In genomic region chr16:9481749-9482148, GRCh38 we compare ENCODE assay signal across 22 cellular contexts.
DNase-seq lines count a peak whose midpoint lies in the region; ATAC-seq and TF ChIP-seq lines count a peak whose summit lies in the region.
"Had no signal": no experiment of that assay in that cellular context is flagged by ENCODE, and none has a peak within 500 bp of the region (broad histone marks: within the 10 kb centered on the region; RNA-seq: fewer than 3 reads in every experiment).

No MANE protein-coding gene starts in this region.

- no peak overlapping the region for H3K18ac ChIP-seq in IMR-90 (ENCODE audit: low read depth, low read length)
- no peak overlapping the region for H3K18ac ChIP-seq in mesendoderm (ENCODE audit: low read length)

- CTCF ChIA-PET in IMR-90 (lab: Yijun Ruan, JAX), result no interaction called here

- dilution Hi-C loops in IMR-90 (cut with HindIII; ENCODE audit: low sequenced_read_pairs, unreplicated experiment), result no loop called here

- H3K4me3 Mint-ChIP-seq in HFFc6, result no peak overlapping the region
- H3K4me3 Mint-ChIP-seq in type B pancreatic cell, result no peak overlapping the region
- H3K4me3 Mint-ChIP-seq: CD14-positive monocyte; CD4-positive, alpha-beta T cell had no signal

- no peak overlapping the region for H3K4me2 ChIP-seq in IMR-90 (ENCODE audit: low read depth, low read length)
- no peak overlapping the region for H3K4me2 ChIP-seq in mesendoderm (ENCODE audit: low read length)
- H3K4me2 ChIP-seq: A549; BLaER1 treated with 17β-estradiol and CSF1 and Interleukin-3, amounts not matched to agents 10 nM and 100 nM had no signal

- H3K14ac ChIP-seq in IMR-90 (replicated peaks; ENCODE audit: low read depth, low read length), result no peak overlapping the region

- TF ChIP-seq POLR2A in IMR-90 (IDR thresholded peaks at IDR 0.05; ENCODE audit: low read depth, low read length), result no peak

- H2BK5ac ChIP-seq in IMR-90 (ENCODE audit: low read depth, low read length, poor library complexity, severe bottlenecking), result peak overlapping the region; percentile 39
- H2BK5ac ChIP-seq in mesendoderm (ENCODE audit: low read length), result no peak overlapping the region

- WGBS in IMR-90 (ENCODE audit: extremely low coverage in 2 of 2, insufficient read length in 1 of 2), 2 experiments, result 48% methylated on average over 4 of the region's 9 CpGs; no CpG with 5 or more reads in 1 of the 2 experiments
- WGBS in mesendoderm (ENCODE audit: extremely low coverage, insufficient coverage, low lambda C conversion rate), result no CpG with 5 or more reads among the region's 9 CpGs

- no peak for DNase-seq in IMR-90
- DNase-seq in WERI-Rb-1, result peak; percentile 61
- DNase-seq in mesendoderm, result no peak
- DNase-seq in HFFc6, result no peak
- DNase-seq in NOMO-1 (lab: John Stamatoyannopoulos, UW; ENCODE audit: unreplicated experiment in 2 of 2), result no peak
- no peak for DNase-seq in type B pancreatic cell (ENCODE audit: extremely low spot score, unreplicated experiment)
- DNase-seq: 8988T; ACHN; AML-193; BE2C; Calu3; CD4-positive, alpha-beta T cell; CD8-positive, alpha-beta memory T cell; COR-L47; DMS53; DMS79 treated with DMSO at 0.1 percent for 48 hours; GF-D8; GM23248 had no signal

- H2AK5ac ChIP-seq in IMR-90 (ENCODE audit: low read depth, low read length), result no peak overlapping the region
- H2AK5ac ChIP-seq in mesendoderm (ENCODE audit: low read length), result no peak overlapping the region

- H3K27ac ChIP-seq in IMR-90 (ENCODE audit: insufficient read depth, low read length) (no peak overlapping the region), WERI-Rb-1 (no peak overlapping the region), mesendoderm (ENCODE audit: low read depth, low read length) (no peak overlapping the region)
- H3K27ac ChIP-seq: A549; BLaER1 treated with 17β-estradiol and CSF1 and Interleukin-3, amounts not matched to agents 10 nM and 100 nM; GM23248 had no signal

- no peaks in the 10 kb centered on the region for H3K79me2 ChIP-seq in mesendoderm (ENCODE audit: control insufficient read depth, insufficient read depth, low read length)

- H3K4ac ChIP-seq in IMR-90 (ENCODE audit: low read depth, low read length) (no peak overlapping the region), mesendoderm (ENCODE audit: low read depth, low read length) (no peak overlapping the region)

- no peak overlapping the region for H3K27ac Mint-ChIP-seq in HFFc6
- H3K27ac Mint-ChIP-seq in type B pancreatic cell, result no peak overlapping the region
- H3K27ac Mint-ChIP-seq: CD14-positive monocyte; CD4-positive, alpha-beta T cell; CD8-positive, alpha-beta memory T cell had no signal

- no peak overlapping the region for H4K8ac ChIP-seq in IMR-90 (ENCODE audit: low read depth in 2 of 2, low read length in 2 of 2)
- H4K8ac ChIP-seq in mesendoderm (ENCODE audit: low read depth, low read length), result no peak overlapping the region

- no peaks in the 10 kb centered on the region for H3K36me3 Mint-ChIP-seq in HFFc6 (ENCODE audit: low read depth)
- no peaks in the 10 kb centered on the region for H3K36me3 Mint-ChIP-seq in type B pancreatic cell
- H3K36me3 Mint-ChIP-seq: CD14-positive monocyte; CD8-positive, alpha-beta memory T cell had no signal

- H2AK9ac ChIP-seq in IMR-90 (replicated peaks; ENCODE audit: low read depth, low read length, poor library complexity), result no peak overlapping the region

- intact Hi-C loops in IMR-90 (cut with micrococcal nuclease), result no loop called here

- H3K4me3 ChIP-seq in IMR-90 (ENCODE audit: insufficient read depth, low read depth, low read length) (no peak overlapping the region), WERI-Rb-1 (ENCODE audit: low read depth, low read length) (no peak overlapping the region), mesendoderm (ENCODE audit: low read length) (no peak overlapping the region)
- H3K4me3 ChIP-seq: A549; BLaER1 treated with 17β-estradiol and CSF1 and Interleukin-3, amounts not matched to agents 10 nM and 100 nM; GM23248; HAP-1 had no signal

- no TSS peak for BruUV-seq in IMR-90 (replicated peaks; lab: Mats Ljungman, UMichigan)

- TF ChIP-seq CTCF in IMR-90 (conservative IDR thresholded peaks at IDR 0.05; ENCODE audit: low read depth, low read length) (no peak), WERI-Rb-1 (IDR thresholded peaks at IDR 0.05; ENCODE audit: low read depth, low read length) (no peak), HFFc6 (IDR thresholded peaks at IDR 0.05) (no peak), type B pancreatic cell (conservative IDR thresholded peaks at IDR 0.05) (no peak)

- in situ Hi-C loops in IMR-90 (cut with MboI; ENCODE audit: low sequenced_read_pairs), result no loop called here

- H2BK15ac ChIP-seq in IMR-90 (ENCODE audit: low read depth, low read length) (no peak overlapping the region), mesendoderm (replicated peaks; ENCODE audit: low read depth) (no peak overlapping the region)

- POLR2A ChIA-PET in IMR-90 (lab: Charles Lee; ENCODE audit: unreplicated experiment), result no interaction called here

- no peaks in the 10 kb centered on the region for H3K79me1 ChIP-seq in IMR-90 (ENCODE audit: low read depth in 1 of 2, low read length in 2 of 2)
- no peaks in the 10 kb centered on the region for H3K79me1 ChIP-seq in mesendoderm (ENCODE audit: low read length)

- H3K27me3 Mint-ChIP-seq in HFFc6 (ENCODE audit: insufficient read depth), result no peaks in the 10 kb centered on the region; the same call in 1 of the 2 replicates
- peaks cover 13% of the 10 kb centered on the region for H3K27me3 Mint-ChIP-seq in type B pancreatic cell
- H3K27me3 Mint-ChIP-seq: CD4-positive, alpha-beta T cell; CD8-positive, alpha-beta memory T cell had no signal

- H4K5ac ChIP-seq in IMR-90 (ENCODE audit: low read depth, low read length), result no peak overlapping the region
- no peak overlapping the region for H4K5ac ChIP-seq in mesendoderm (ENCODE audit: low read length)

- H3K9me3 Mint-ChIP-seq in HFFc6 (peaks cover 30% of the 10 kb centered on the region), type B pancreatic cell (no peaks in the 10 kb centered on the region)

- TF ChIP-seq RAD21 in IMR-90 (IDR thresholded peaks at IDR 0.05; ENCODE audit: low read length), result no peak

- H3K36me3 ChIP-seq in IMR-90 (ENCODE audit: control insufficient read depth, insufficient read depth, low read length) (no peaks in the 10 kb centered on the region), WERI-Rb-1 (no peaks in the 10 kb centered on the region), mesendoderm (ENCODE audit: control insufficient read depth, insufficient read depth, low read length) (no peaks in the 10 kb centered on the region)
- H3K36me3 ChIP-seq: BE2C; BLaER1 treated with 17β-estradiol and CSF1 and Interleukin-3, amounts not matched to agents 10 nM and 100 nM; HAP-1 had no signal

- no peak overlapping the region for H2BK20ac ChIP-seq in IMR-90 (ENCODE audit: low read depth, low read length)

- H3K4me1 Mint-ChIP-seq in HFFc6 (ENCODE audit: low read depth) (no peaks in the 10 kb centered on the region), type B pancreatic cell (ENCODE audit: unreplicated experiment) (peaks cover 4% of the 10 kb centered on the region)
- H3K4me1 Mint-ChIP-seq: CD14-positive monocyte; CD8-positive, alpha-beta memory T cell had no signal

- no peak overlapping the region for H3K9ac ChIP-seq in IMR-90 (ENCODE audit: low read depth, low read length)
- no peak overlapping the region for H3K9ac ChIP-seq in mesendoderm (ENCODE audit: low read length)
- H3K9ac ChIP-seq: BLaER1 treated with 17β-estradiol and CSF1 and Interleukin-3, amounts not matched to agents 10 nM and 100 nM; GM23248 had no signal

- no peaks in the 10 kb centered on the region for H3K9me1 ChIP-seq in IMR-90 (ENCODE audit: insufficient read depth, low read length)

- peaks cover 13% of the 10 kb centered on the region for H3K9me3 ChIP-seq in IMR-90 (ENCODE audit: control insufficient read depth, insufficient read depth, low read length)
- no peaks in the 10 kb centered on the region for H3K9me3 ChIP-seq in WERI-Rb-1 (ENCODE audit: severe bottlenecking)
- H3K9me3 ChIP-seq: A549; BE2C; BLaER1 treated with 17β-estradiol and CSF1 and Interleukin-3, amounts not matched to agents 10 nM and 100 nM; HAP-1 had no signal

- ATAC-seq in IMR-90 (ENCODE audit: low read depth), result no peak
- ATAC-seq: A549 had no signal

- no peak overlapping the region for H3K56ac ChIP-seq in IMR-90 (ENCODE audit: extremely low read depth, insufficient read depth, low read length)
- H3K56ac ChIP-seq in mesendoderm (ENCODE audit: low read length), result no peak overlapping the region

- H3K23ac ChIP-seq in IMR-90 (ENCODE audit: low read depth, low read length), result no peak overlapping the region
- H3K23ac ChIP-seq in mesendoderm (ENCODE audit: low read length), result peak overlapping the region; percentile 37

- H4K91ac ChIP-seq in IMR-90 (ENCODE audit: insufficient read depth, low read depth, low read length), result no peak overlapping the region

- H2AFZ ChIP-seq in IMR-90 (replicated peaks; ENCODE audit: low read length, poor library complexity), result no peak overlapping the region
- H2AFZ ChIP-seq: GM23248 had no signal

- H3K4me1 ChIP-seq in IMR-90 (ENCODE audit: control insufficient read depth, insufficient read depth, low read length) (no peaks in the 10 kb centered on the region), mesendoderm (ENCODE audit: control insufficient read depth, low read depth, low read length) (no peaks in the 10 kb centered on the region)
- H3K4me1 ChIP-seq: A549, BE2C, HAP-1 had no signal

- no peaks in the 10 kb centered on the region for H3K27me3 ChIP-seq in IMR-90 (ENCODE audit: control insufficient read depth, insufficient read depth, low read length)
- H3K27me3 ChIP-seq in WERI-Rb-1 (ENCODE audit: insufficient read depth, low read depth, severe bottlenecking), result no peaks in the 10 kb centered on the region
- H3K27me3 ChIP-seq in mesendoderm (ENCODE audit: insufficient read depth, low read length, poor library complexity), result no peaks in the 10 kb centered on the region
- H3K27me3 ChIP-seq: BE2C; BLaER1 treated with 17β-estradiol and CSF1 and Interleukin-3, amounts not matched to agents 10 nM and 100 nM had no signal

- no peak overlapping the region for H2BK120ac ChIP-seq in IMR-90 (ENCODE audit: low read depth, low read length)
- no peak overlapping the region for H2BK120ac ChIP-seq in mesendoderm (ENCODE audit: low read depth, low read length)

- H4K20me1 ChIP-seq in IMR-90 (ENCODE audit: insufficient read depth, low read length), result no peaks in the 10 kb centered on the region
- H4K20me1 ChIP-seq: BLaER1 treated with 17β-estradiol and CSF1 and Interleukin-3, amounts not matched to agents 10 nM and 100 nM had no signal

TF ChIP-seq in IMR-90, 13 proteins besides CTCF, POLR2A, EP300 and RAD21:
- TF ChIP-seq FOS (IDR thresholded peaks at IDR 0.05; ENCODE audit: low read depth, low read length), result no peak
- no peak for TF ChIP-seq RCOR1 (IDR thresholded peaks at IDR 0.05; ENCODE audit: insufficient replicate concordance, low read length)
